In the genomic region with DNA sequence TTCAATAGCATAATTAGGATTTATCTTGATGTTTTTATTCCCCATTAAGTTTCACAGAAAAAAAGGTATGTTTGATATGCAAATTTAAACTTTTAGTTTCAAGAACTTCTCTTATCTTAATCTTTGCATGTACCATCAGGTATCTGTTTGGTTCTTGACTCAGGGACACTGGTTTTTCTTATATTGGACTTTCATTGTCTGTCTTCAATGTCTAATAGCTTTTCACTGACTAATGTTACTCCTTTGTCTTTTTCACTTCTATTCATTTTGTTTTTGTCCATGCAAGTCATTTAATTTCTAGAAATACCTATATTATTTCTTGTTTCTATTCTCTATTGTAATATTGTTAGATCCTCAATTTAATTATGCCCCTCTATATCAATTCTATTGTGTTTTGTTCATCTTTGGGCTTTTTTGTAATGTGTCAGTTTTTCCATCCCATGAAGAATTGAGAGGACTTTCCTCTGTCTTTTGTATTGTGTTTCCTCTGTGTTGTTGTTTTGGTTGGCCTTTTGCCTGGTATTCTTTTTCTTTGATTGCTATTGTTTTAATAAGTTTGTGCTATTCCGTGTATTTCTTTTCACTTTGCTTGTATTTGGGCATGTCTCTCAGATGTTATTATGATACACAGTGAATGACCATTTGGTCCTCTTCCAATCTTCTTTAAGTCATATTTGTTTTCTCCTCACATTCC, we compare ENCODE assay signal across 20 cellular contexts. TPM values are rescaled to one million over a fixed set of nuclear protein-coding genes. Genes with fewer than 3 reads are reported as not detected.
DNase-seq lines count a peak whose midpoint lies in the region; ATAC-seq, FAIRE-seq and TF ChIP-seq lines count a peak whose summit lies in the region.
"Had no signal": no experiment of that assay in that cellular context is flagged by ENCODE, and none has a peak within 500 bp of the region (broad histone marks: within the 10 kb centered on the region; RNA-seq: fewer than 3 reads in every experiment).

No MANE protein-coding gene starts in this region.

- H3K36me3 ChIP-seq in K562 (ENCODE audit: control insufficient read depth, insufficient read depth, low read length) = peaks cover 6% of the 10 kb centered on the region

- no peak for FAIRE-seq in K562 (lab: Jason Lieb, UNC)
- FAIRE-seq: A549, D721Med, GM12892, GM18507, H54 had no signal

- 29% methylated on average over 1 of the region's 1 CpG for WGBS in K562 (ENCODE audit: insufficient coverage, low coverage, missing lambda C conversion rate)

- in situ Hi-C loops in K562 (cut with MboI) = no loop called here

- peak overlapping the region; percentile 46 for H2AFZ ChIP-seq in K562 (ENCODE audit: low read depth, low read length)
- H2AFZ ChIP-seq: GM23338 had no signal

- no peaks in the 10 kb centered on the region for H3K9me1 ChIP-seq in K562 (ENCODE audit: control insufficient read depth, insufficient read depth, low read length)

- intact Hi-C loops in activated CD4-positive, alpha-beta T cell treated with anti-CD3 and anti-CD28 coated beads, Interleukin-2, amount 10 ng/mL, durations not matched to agents 24 days and 14 days (cut with micrococcal nuclease) = no loop called here
- intact Hi-C loops in K562 (cut with micrococcal nuclease) = no loop called here

- no peak for TF ChIP-seq CTCF in K562 (IDR thresholded peaks at IDR 0.05 in 2 of 3, conservative IDR thresholded peaks at IDR 0.05 in 1 of 3; ENCODE audit: insufficient read depth in 2 of 3, low read depth in 1 of 3, low read length in 3 of 3)
- no peak for TF ChIP-seq CTCF in fibroblast of pulmonary artery (IDR thresholded peaks at IDR 0.05; ENCODE audit: low read length, missing control alignments)

- no peak for TF ChIP-seq POLR2A in K562 (conservative IDR thresholded peaks at IDR 0.05)

- H4K20me1 ChIP-seq in K562 (replicated peaks; ENCODE audit: control insufficient read depth, insufficient read depth, low read length) = no peaks in the 10 kb centered on the region

- peaks cover 22% of the 10 kb centered on the region for H3K27me3 Mint-ChIP-seq in activated CD4-positive, alpha-beta T cell treated with anti-CD3 and anti-CD28 coated beads, Interleukin-2, amount 10 ng/mL, durations not matched to agents 24 days and 14 days

- peaks cover 9% of the 10 kb centered on the region for H3K9me3 ChIP-seq in K562 (replicated peaks; ENCODE audit: control insufficient read depth, insufficient read depth, low read depth, low read length)
- H3K9me3 ChIP-seq: A549, Caco-2 had no signal

- peaks cover 9% of the 10 kb centered on the region for H3K4me1 Mint-ChIP-seq in activated CD4-positive, alpha-beta T cell treated with anti-CD3 and anti-CD28 coated beads, Interleukin-2, amount 10 ng/mL, durations not matched to agents 24 days and 14 days
- H3K4me1 Mint-ChIP-seq: GM23338 had no signal

- peak overlapping the region; percentile 9; the same call in 1 of the 3 replicates for H3K27ac ChIP-seq in K562 (ENCODE audit: extremely low read depth, low read depth, low read length)
- H3K27ac ChIP-seq: 22Rv1, A549, C4-2B had no signal

- H3K4me1 ChIP-seq in K562 (replicated peaks in 1 of 2; ENCODE audit: control insufficient read depth in 2 of 2, insufficient read depth in 2 of 2, low read length in 2 of 2) = peaks cover 0 to 22% of the 10 kb centered on the region in 2 experiments; a peak in 2 of 5 replicates
- H3K4me1 ChIP-seq: A549, Caco-2 had no signal

- ATAC-seq in K562 (no peak), HG03457 (IDR thresholded peaks at IDR 0.05; ENCODE audit: unreplicated experiment) (no peak)
- ATAC-seq: A549, GM23338 had no signal

- TF ChIP-seq EP300 in K562 (IDR thresholded peaks at IDR 0.05; ENCODE audit: low read length) = no peak

- H3K27ac Mint-ChIP-seq in activated CD4-positive, alpha-beta T cell treated with anti-CD3 and anti-CD28 coated beads, Interleukin-2, amount 10 ng/mL, durations not matched to agents 24 days and 14 days = peak overlapping the region; percentile 43
- H3K27ac Mint-ChIP-seq: CD4-positive, alpha-beta T cell; GM23338 had no signal

- CTCF ChIA-PET in K562 (lab: Yijun Ruan, JAX; ENCODE audit: low intra/inter-chr PET ratio) = no interaction called here

- H3K9me3 Mint-ChIP-seq in activated CD4-positive, alpha-beta T cell treated with anti-CD3 and anti-CD28 coated beads, Interleukin-2, amount 10 ng/mL, durations not matched to agents 24 days and 14 days = peaks cover 31% of the 10 kb centered on the region
- H3K9me3 Mint-ChIP-seq: CD4-positive, alpha-beta T cell; GM23338 had no signal

- no peak overlapping the region for H3K4me3 ChIP-seq in K562
- H3K4me3 ChIP-seq in fibroblast of pulmonary artery (replicated peaks; ENCODE audit: low read depth, low read length) = no peak overlapping the region
- H3K4me3 ChIP-seq: A549, GM23338 had no signal

- BruUV-seq in K562 (replicated peaks; lab: Mats Ljungman, UMichigan) = no TSS peak

- no peaks in the 10 kb centered on the region for H3K27me3 ChIP-seq in K562 (ENCODE audit: control insufficient read depth in 2 of 2, insufficient read depth in 2 of 2, low read length in 2 of 2)

- H3K9ac ChIP-seq in K562 (ENCODE audit: insufficient read depth in 1 of 2, low read depth in 2 of 2, low read length in 2 of 2) = 0 out of 4 replicates have a peak overlapping the region, but pooled peaks of 1 of the 2 experiments have one; percentile 12

- H3K4me3 Mint-ChIP-seq in activated CD4-positive, alpha-beta T cell treated with anti-CD3 and anti-CD28 coated beads, Interleukin-2, amount 10 ng/mL, durations not matched to agents 24 days and 14 days = no peak overlapping the region
- H3K4me3 Mint-ChIP-seq: CD4-positive, alpha-beta T cell; GM23338 had no signal

- H3K36me3 Mint-ChIP-seq in activated CD4-positive, alpha-beta T cell treated with anti-CD3 and anti-CD28 coated beads, Interleukin-2, amount 10 ng/mL, durations not matched to agents 24 days and 14 days (ENCODE audit: low read depth) = peaks cover 19% of the 10 kb centered on the region

- POLR2A ChIA-PET in K562 (lab: Yijun Ruan, JAX) = no interaction called here

- H3K4me2 ChIP-seq in K562 (ENCODE audit: insufficient read depth, low read length) = peak overlapping the region; percentile 39
- H3K4me2 ChIP-seq: A549, GM23338 had no signal

- TF ChIP-seq RAD21 in K562 (CRISPR knock-in tag; conservative IDR thresholded peaks at IDR 0.05 in 1 of 2, IDR thresholded peaks at IDR 0.05 in 1 of 2) = no peak

- H3K79me2 ChIP-seq in K562 (ENCODE audit: control insufficient read depth, insufficient read depth, low read length) = peaks cover 45% of the 10 kb centered on the region

- no peak for DNase-seq in activated CD4-positive, alpha-beta T cell treated with anti-CD3 and anti-CD28 coated beads, Interleukin-2, amount 10 ng/mL, durations not matched to agents 24 days and 14 days
- DNase-seq in activated CD4-positive, alpha-beta T cell treated with anti-CD3 and anti-CD28 coated beads for 1 hour = no peak
- DNase-seq in K562 (ENCODE audit: extremely low read depth in 1 of 4, low spot score in 3 of 4) (no peak), fibroblast of pulmonary artery (ENCODE audit: low read depth) (peak; percentile 33), iPS-NIHi7 (ENCODE audit: extremely low spot score) (no peak), NCI-H2196 treated with DMSO at 0.1 percent for 48 hours (lab: John Stamatoyannopoulos, UW; ENCODE audit: unreplicated experiment) (no peak)
- DNase-seq: AML-193; Caco-2; CD4-positive, alpha-beta T cell; GDM1; HCEC 1CT had no signal

TF ChIP-seq in K562, 482 proteins besides CTCF, POLR2A, EP300 and RAD21 (continues in another document):
- TF ChIP-seq CBX3 (IDR thresholded peaks at IDR 0.05; ENCODE audit: borderline replicate concordance in 1 of 2, low read length in 2 of 2) (no peak), RFX7 (CRISPR knock-in tag; IDR thresholded peaks at IDR 0.05) (no peak)
- TF ChIP-seq, protein P1, sequence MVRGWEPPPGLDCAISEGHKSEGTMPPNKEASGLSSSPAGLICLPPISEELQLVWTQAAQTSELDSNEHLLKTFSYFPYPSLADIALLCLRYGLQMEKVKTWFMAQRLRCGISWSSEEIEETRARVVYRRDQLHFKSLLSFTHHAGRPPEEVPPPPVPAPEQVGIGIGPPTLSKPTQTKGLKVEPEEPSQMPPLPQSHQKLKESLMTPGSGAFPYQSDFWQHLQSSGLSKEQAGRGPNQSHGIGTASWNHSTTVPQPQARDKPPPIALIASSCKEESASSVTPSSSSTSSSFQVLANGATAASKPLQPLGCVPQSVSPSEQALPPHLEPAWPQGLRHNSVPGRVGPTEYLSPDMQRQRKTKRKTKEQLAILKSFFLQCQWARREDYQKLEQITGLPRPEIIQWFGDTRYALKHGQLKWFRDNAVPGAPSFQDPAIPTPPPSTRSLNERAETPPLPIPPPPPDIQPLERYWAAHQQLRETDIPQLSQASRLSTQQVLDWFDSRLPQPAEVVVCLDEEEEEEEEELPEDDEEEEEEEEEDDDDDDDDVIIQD (CRISPR knock-in tag; IDR thresholded peaks at IDR 0.05) = no peak

RNA-seq across cellular contexts. Expression of a gene that starts 58.3 kb away (rescaled TPM):
- 145 and 147 TPM in 2 replicates for total RNA-seq in activated CD4-positive, alpha-beta T cell treated with anti-CD3 and anti-CD28 coated beads, Interleukin-2, amount 10 ng/mL, durations not matched to agents 24 days and 14 days
- total RNA-seq in K562 (2011; cell fraction: chromatin; rRNA removed; ENCODE audit: low replicate concordance) = 178 and 324 TPM in 2 replicates
- 159 and 175 TPM in 2 replicates for total RNA-seq in K562 (2011; cell fraction: nucleolus; rRNA removed)
- 205 and 428 TPM in 2 replicates for total RNA-seq in K562 (2011; cell fraction: nucleoplasm; rRNA removed)
- total RNA-seq in K562 (2014; rRNA removed) (45.0 and 50.2 TPM in 2 replicates), K562 (2014; rRNA removed; fragmentation: Illumina TruSeq; extraction: Trizol) (53.0 and 67.7 TPM in 2 replicates), K562 (2015; rRNA removed; fragmentation: Illumina TruSeq; extraction: Trizol) (45.4 and 61.9 TPM in 2 replicates), K562 (2021) (46.9 and 55.0 TPM in 2 replicates)
- polyA plus RNA-seq in K562 (2011; rRNA removed) (169 and 183 TPM in 2 replicates), K562 (2014; fragmentation: Illumina TruSeq; extraction: Trizol) (21.7 and 23.2 TPM in 2 replicates), K562 (2014; fragmentation: Nextera tagmentation; extraction: Ambion mirVana) (10 to 100 TPM; 22.1 to 31.0 TPM), K562 (2014; rRNA removed) (36.8 and 40.2 TPM in 2 replicates)
- 54.2 and 61.3 TPM in 2 replicates for polyA plus RNA-seq in K562 (2011; cell fraction: cytosol; rRNA removed)
- polyA plus RNA-seq in K562 (2011; cell fraction: nucleus; rRNA removed) = 416 and 593 TPM in 2 replicates
- 32.3 and 57.8 TPM in 2 replicates for polyA plus RNA-seq in K562 (2012)
- 108 and 129 TPM in 2 replicates for polyA minus RNA-seq in K562 (2011; rRNA and poly(A)+ RNA removed)
- polyA minus RNA-seq in K562 (2011; cell fraction: cytosol; rRNA and poly(A)+ RNA removed) = 91.0 and 108 TPM in 2 replicates
- 588 and 736 TPM in 2 replicates for polyA minus RNA-seq in K562 (2011; cell fraction: nucleus; rRNA and poly(A)+ RNA removed)
